1 cellular context compared by ENCODE assay signal in the genomic region with DNA sequence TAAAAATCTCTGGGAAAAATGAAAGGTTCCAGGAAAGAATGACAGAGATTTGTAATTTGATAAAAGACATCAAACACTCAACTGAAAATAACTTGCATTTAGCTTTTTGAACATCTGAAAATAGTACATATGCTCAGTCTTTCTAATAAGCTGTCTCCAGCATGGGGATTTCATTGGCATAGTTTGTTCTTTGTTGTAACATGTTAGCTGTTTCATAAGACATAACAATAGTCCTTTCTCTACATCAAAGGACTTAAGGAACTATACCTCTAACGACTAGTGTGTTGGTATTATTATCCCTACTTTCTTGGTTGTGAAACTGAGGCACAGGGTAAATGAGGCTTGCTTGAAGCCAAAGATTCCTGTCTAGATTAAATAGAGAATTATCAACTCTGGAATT.
TF ChIP-seq lines count a peak whose summit lies in the region.

No MANE protein-coding gene starts in this region.

TF ChIP-seq in HepG2, 621 proteins besides CTCF, POLR2A, EP300 and RAD21:
- no peak for TF ChIP-seq SOX13 (IDR thresholded peaks at IDR 0.05)
- TF ChIP-seq SOX13 (CRISPR knock-in tag; conservative IDR thresholded peaks at IDR 0.05 in 1 of 2, IDR thresholded peaks at IDR 0.05 in 1 of 2): peak in 1 of 2 experiments; percentile 36; a peak in 1 of 4 replicates
- no peak for TF ChIP-seq SCMH1 (CRISPR knock-in tag; IDR thresholded peaks at IDR 0.05; ENCODE audit: borderline replicate concordance)
